Comparison of ENCODE assay signal across 14 cellular contexts in genomic region chr17:622356-622755, GRCh38.
DNase-seq lines count a peak whose midpoint lies in the region; ATAC-seq, FAIRE-seq and TF ChIP-seq lines count a peak whose summit lies in the region.
"Had no signal": no experiment of that assay in that cellular context is flagged by ENCODE, and none has a peak within 500 bp of the region (broad histone marks: within the 10 kb centered on the region; RNA-seq: fewer than 3 reads in every experiment).

No MANE protein-coding gene starts in this region.

- H3K4me3 ChIP-seq in SK-N-SH (ENCODE audit: low read depth in 2 of 2, low read length in 1 of 2) = no peak overlapping the region
- H3K4me3 ChIP-seq in fibroblast of lung (replicated peaks in 1 of 4; ENCODE audit: control extremely low read depth in 1 of 4, insufficient read depth in 1 of 4, low read depth in 3 of 4, low read length in 4 of 4) = no peak overlapping the region

- no peak for TF ChIP-seq EP300 in SK-N-SH (IDR thresholded peaks at IDR 0.05; ENCODE audit: borderline replicate concordance in 1 of 2, low read depth in 1 of 2, low read length in 1 of 2)

- H3K4me3 Mint-ChIP-seq in progenitor cell of endocrine pancreas (ENCODE audit: low read depth) = no peak overlapping the region
- H3K4me3 Mint-ChIP-seq: activated CD8-positive, alpha-beta T cell treated with anti-CD3 and anti-CD28 coated beads, Interleukin-2, amount 10 ng/mL, durations not matched to agents 7 days and 5 days; CD8-positive, alpha-beta memory T cell had no signal

- H3K4me1 ChIP-seq in SK-N-SH (ENCODE audit: control insufficient read depth in 1 of 2, insufficient read depth in 2 of 2, low read depth in 1 of 2, low read length in 1 of 2) (no peaks in the 10 kb centered on the region), fibroblast of lung (ENCODE audit: control insufficient read depth, extremely low read depth, insufficient read depth, low read length) (no peaks in the 10 kb centered on the region)

- H2AFZ ChIP-seq in SK-N-SH (ENCODE audit: low read depth) = no peak overlapping the region
- H2AFZ ChIP-seq in fibroblast of lung (ENCODE audit: low read length) = no peak overlapping the region

- H3K79me2 ChIP-seq in SK-N-SH (ENCODE audit: insufficient read depth) = no peaks in the 10 kb centered on the region
- H3K79me2 ChIP-seq in fibroblast of lung (ENCODE audit: control insufficient read depth, insufficient read depth, low read length) = no peaks in the 10 kb centered on the region

- FAIRE-seq in H54 (lab: Jason Lieb, UNC) = peak; percentile 87

- peak overlapping the region in 1 of 2 experiments; percentile 24; a peak in 1 of 4 replicates for H3K27ac ChIP-seq in SK-N-SH (ENCODE audit: low read depth in 2 of 2, low read length in 1 of 2)
- no peak overlapping the region for H3K27ac ChIP-seq in fibroblast of lung (ENCODE audit: insufficient read depth, low read length)

- H3K36me3 ChIP-seq in SK-N-SH (replicated peaks in 1 of 2; ENCODE audit: control insufficient read depth in 1 of 2, insufficient read depth in 2 of 2, low read length in 1 of 2) = peaks cover 16 to 29% of the 10 kb centered on the region in 2 experiments
- H3K36me3 ChIP-seq in fibroblast of lung (ENCODE audit: control insufficient read depth, insufficient read depth, low read length) = peaks cover 9% of the 10 kb centered on the region

- H3K9me3 ChIP-seq in SK-N-SH = no peaks in the 10 kb centered on the region
- no peaks in the 10 kb centered on the region for H3K9me3 ChIP-seq in fibroblast of lung (ENCODE audit: control insufficient read depth, insufficient read depth, low read depth, low read length)

- TF ChIP-seq RAD21 in SK-N-SH (IDR thresholded peaks at IDR 0.05; ENCODE audit: low read length) = no peak

- TF ChIP-seq CTCF in SK-N-SH (IDR thresholded peaks at IDR 0.05) (no peak), fibroblast of lung (conservative IDR thresholded peaks at IDR 0.05 in 1 of 2, IDR thresholded peaks at IDR 0.05 in 1 of 2; ENCODE audit: low read depth in 1 of 2, low read length in 2 of 2) (no peak), progenitor cell of endocrine pancreas (IDR thresholded peaks at IDR 0.05; ENCODE audit: unreplicated experiment) (no peak)

- H3K9me3 Mint-ChIP-seq in progenitor cell of endocrine pancreas (ENCODE audit: low read depth) = no peaks in the 10 kb centered on the region
- H3K9me3 Mint-ChIP-seq: CD8-positive, alpha-beta memory T cell had no signal

- H4K20me1 ChIP-seq in SK-N-SH (ENCODE audit: insufficient read depth) (no peaks in the 10 kb centered on the region), fibroblast of lung (ENCODE audit: control insufficient read depth, extremely low read depth, insufficient read depth, low read length) (no peaks in the 10 kb centered on the region)

- WGBS in SK-N-SH (ENCODE audit: low lambda C conversion rate) = 44% methylated on average over 5 of the region's 5 CpGs

- no peak for TF ChIP-seq POLR2A in H54 (IDR thresholded peaks at IDR 0.05; ENCODE audit: low read depth, low read length)

- peaks cover 3% of the 10 kb centered on the region for H3K4me1 Mint-ChIP-seq in progenitor cell of endocrine pancreas (ENCODE audit: low read depth)
- H3K4me1 Mint-ChIP-seq: CD8-positive, alpha-beta memory T cell had no signal

- H3K27me3 ChIP-seq in SK-N-SH (ENCODE audit: insufficient read depth) (no peaks in the 10 kb centered on the region), fibroblast of lung (ENCODE audit: control insufficient read depth, insufficient read depth, low read length) (no peaks in the 10 kb centered on the region)

- no peaks in the 10 kb centered on the region for H3K27me3 Mint-ChIP-seq in progenitor cell of endocrine pancreas
- H3K27me3 Mint-ChIP-seq: CD8-positive, alpha-beta memory T cell had no signal

- H3F3A ChIP-seq in SK-N-SH (replicated peaks; ENCODE audit: insufficient read depth) = no peaks in the 10 kb centered on the region

- no peak overlapping the region for H3K9ac ChIP-seq in SK-N-SH
- H3K9ac ChIP-seq in fibroblast of lung (ENCODE audit: insufficient read depth, low read length) = no peak overlapping the region

- CTCF ChIA-PET in SK-N-SH (lab: Yijun Ruan, JAX) = interaction anchor here (0.7 to 1.4 kb wide), 2 partner anchors 210 to 1623 kb away, joined by 3 to 4 read pairs; no protein-coding TSS in a partner anchor

- no peaks in the 10 kb centered on the region for H3K9me2 ChIP-seq in SK-N-SH

- peaks cover 29% of the 10 kb centered on the region for H3K36me3 Mint-ChIP-seq in progenitor cell of endocrine pancreas (ENCODE audit: insufficient read depth)

- H3K4me2 ChIP-seq in SK-N-SH (no peak overlapping the region), fibroblast of lung (ENCODE audit: extremely low read depth, insufficient read depth, low read length) (no peak overlapping the region)

- DNase-seq in H54 (ENCODE audit: insufficient read length, low spot score) (peak; percentile 66), SK-N-SH (no peak), fibroblast of lung (ENCODE audit: low read depth in 2 of 2) (peak; percentile 34 to 88), progenitor cell of endocrine pancreas (ENCODE audit: low spot score, unreplicated experiment) (no peak), iPS-NIHi7 (ENCODE audit: extremely low spot score) (no peak)
- DNase-seq: activated CD8-positive, alpha-beta T cell treated with anti-CD3 and anti-CD28 coated beads, Interleukin-2, amount 10 ng/mL, durations not matched to agents 7 days and 5 days; activated gamma-delta T cell treated with Interleukin-2 at 50 U/mL for 16 hours; CD8-positive, alpha-beta memory T cell; central memory CD4-positive, alpha-beta T cell; H7; NCI-H187; NCI-H774 had no signal

- ATAC-seq in GM21717 (IDR thresholded peaks at IDR 0.05; ENCODE audit: unreplicated experiment) (no peak), HG03025 (IDR thresholded peaks at IDR 0.05; ENCODE audit: low FRiP score, unreplicated experiment) (no peak)
- ATAC-seq: activated CD8-positive, alpha-beta T cell treated with anti-CD3 and anti-CD28 coated beads, Interleukin-2, amount 10 ng/mL, durations not matched to agents 7 days and 5 days had no signal

- peak overlapping the region; percentile 12 for H3K27ac Mint-ChIP-seq in progenitor cell of endocrine pancreas
- H3K27ac Mint-ChIP-seq: activated CD8-positive, alpha-beta T cell treated with anti-CD3 and anti-CD28 coated beads, Interleukin-2, amount 10 ng/mL, durations not matched to agents 7 days and 5 days had no signal

- POLR2A ChIA-PET in SK-N-SH (lab: Yijun Ruan, JAX) = no interaction called here

TF ChIP-seq in SK-N-SH, 30 proteins besides CTCF, POLR2A, EP300 and RAD21:
- TF ChIP-seq NFIC (IDR thresholded peaks at IDR 0.05; ENCODE audit: borderline replicate concordance) (no peak), JUND (IDR thresholded peaks at IDR 0.05) (peak; percentile 46; the same call in 1 of the 2 replicates), MXI1 (IDR thresholded peaks at IDR 0.05; ENCODE audit: low read depth, low read length) (no peak), USF1 (IDR thresholded peaks at IDR 0.05; ENCODE audit: borderline replicate concordance, low read depth) (no peak), MEF2A (IDR thresholded peaks at IDR 0.05; ENCODE audit: borderline replicate concordance, low read depth) (no peak), FOSL2 (IDR thresholded peaks at IDR 0.05; ENCODE audit: borderline replicate concordance, low read depth) (peak; percentile 50; the same call in 1 of the 2 replicates), YY1 (IDR thresholded peaks at IDR 0.05; ENCODE audit: low read depth) (no peak), TCF12 (IDR thresholded peaks at IDR 0.05) (peak; percentile 61; the same call in 1 of the 2 replicates)
- TF ChIP-seq, protein P1, sequence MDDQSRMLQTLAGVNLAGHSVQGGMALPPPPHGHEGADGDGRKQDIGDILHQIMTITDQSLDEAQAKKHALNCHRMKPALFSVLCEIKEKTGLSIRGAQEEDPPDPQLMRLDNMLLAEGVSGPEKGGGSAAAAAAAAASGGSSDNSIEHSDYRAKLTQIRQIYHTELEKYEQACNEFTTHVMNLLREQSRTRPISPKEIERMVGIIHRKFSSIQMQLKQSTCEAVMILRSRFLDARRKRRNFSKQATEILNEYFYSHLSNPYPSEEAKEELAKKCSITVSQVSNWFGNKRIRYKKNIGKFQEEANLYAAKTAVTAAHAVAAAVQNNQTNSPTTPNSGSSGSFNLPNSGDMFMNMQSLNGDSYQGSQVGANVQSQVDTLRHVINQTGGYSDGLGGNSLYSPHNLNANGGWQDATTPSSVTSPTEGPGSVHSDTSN (IDR thresholded peaks at IDR 0.05) = no peak
- TF ChIP-seq, protein P2, sequence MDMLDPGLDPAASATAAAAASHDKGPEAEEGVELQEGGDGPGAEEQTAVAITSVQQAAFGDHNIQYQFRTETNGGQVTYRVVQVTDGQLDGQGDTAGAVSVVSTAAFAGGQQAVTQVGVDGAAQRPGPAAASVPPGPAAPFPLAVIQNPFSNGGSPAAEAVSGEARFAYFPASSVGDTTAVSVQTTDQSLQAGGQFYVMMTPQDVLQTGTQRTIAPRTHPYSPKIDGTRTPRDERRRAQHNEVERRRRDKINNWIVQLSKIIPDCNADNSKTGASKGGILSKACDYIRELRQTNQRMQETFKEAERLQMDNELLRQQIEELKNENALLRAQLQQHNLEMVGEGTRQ (IDR thresholded peaks at IDR 0.05; ENCODE audit: borderline replicate concordance, low read depth, low read length) = no peak
- TF ChIP-seq, protein P3, sequence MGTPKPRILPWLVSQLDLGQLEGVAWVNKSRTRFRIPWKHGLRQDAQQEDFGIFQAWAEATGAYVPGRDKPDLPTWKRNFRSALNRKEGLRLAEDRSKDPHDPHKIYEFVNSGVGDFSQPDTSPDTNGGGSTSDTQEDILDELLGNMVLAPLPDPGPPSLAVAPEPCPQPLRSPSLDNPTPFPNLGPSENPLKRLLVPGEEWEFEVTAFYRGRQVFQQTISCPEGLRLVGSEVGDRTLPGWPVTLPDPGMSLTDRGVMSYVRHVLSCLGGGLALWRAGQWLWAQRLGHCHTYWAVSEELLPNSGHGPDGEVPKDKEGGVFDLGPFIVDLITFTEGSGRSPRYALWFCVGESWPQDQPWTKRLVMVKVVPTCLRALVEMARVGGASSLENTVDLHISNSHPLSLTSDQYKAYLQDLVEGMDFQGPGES (IDR thresholded peaks at IDR 0.05; ENCODE audit: low read depth, low read length) = no peak

Comparison
In these comparisons a context has a peak if more than half of its experiments do, and no peak if none do; other contexts are left out.
1. DNase-seq: peak in H54 (single experiment) and fibroblast of lung (2 of 2); none in SK-N-SH (single experiment), progenitor cell of endocrine pancreas (single experiment) and iPS-NIHi7 (single experiment).